Comparison of ENCODE assay signal across 2 cellular contexts in the genomic region with DNA sequence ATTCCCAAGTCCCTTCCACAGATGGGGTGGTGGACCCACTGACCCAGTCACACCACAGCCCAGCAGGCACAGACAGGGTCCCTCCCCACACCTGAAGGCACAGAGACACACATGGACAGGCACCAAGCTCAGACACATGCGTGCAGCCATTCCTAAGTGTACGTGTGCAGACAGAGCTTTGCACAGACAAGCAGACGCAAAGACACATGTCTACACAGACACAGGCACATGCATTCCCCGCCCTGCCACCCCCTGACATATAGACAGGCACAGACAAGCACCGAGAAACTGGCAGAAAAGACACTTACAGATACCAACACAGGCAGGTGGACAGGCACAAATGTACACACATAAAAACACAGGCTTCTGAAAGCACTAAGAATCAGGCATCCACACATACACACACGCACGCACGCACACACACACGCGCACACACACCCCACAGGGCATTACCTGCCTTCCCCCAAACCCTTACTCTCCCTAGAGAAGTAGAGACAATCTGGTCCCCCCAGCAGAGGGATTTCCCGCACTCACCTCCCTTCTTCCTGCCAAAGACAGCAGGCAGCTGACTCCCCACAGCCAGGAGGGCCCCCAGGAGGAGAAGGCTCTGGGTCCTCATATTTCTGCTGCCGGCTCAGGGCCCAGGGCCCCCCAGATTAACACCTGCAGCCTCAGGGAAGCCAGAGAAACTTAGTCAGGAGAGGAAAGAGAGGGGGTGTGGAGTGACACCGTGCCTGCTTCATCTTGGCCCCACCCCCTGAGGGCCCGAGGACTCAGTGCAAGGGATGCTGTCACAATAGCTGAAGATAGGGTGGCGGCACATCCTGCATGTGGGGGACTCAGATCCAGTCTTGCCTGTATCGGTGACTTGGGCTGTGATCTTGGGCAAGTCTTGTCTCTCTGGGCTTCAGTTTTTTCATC.
TF ChIP-seq lines count a peak whose summit lies in the region.

A gene with protein sequence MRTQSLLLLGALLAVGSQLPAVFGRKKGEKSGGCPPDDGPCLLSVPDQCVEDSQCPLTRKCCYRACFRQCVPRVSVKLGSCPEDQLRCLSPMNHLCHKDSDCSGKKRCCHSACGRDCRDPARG (minus strand): TSS at position 710 of the 921 bp plus-strand sequence. CDS start 91 bp downstream, at position 619.

TF ChIP-seq in IMR-90, 13 proteins besides CTCF, POLR2A, EP300 and RAD21:
- TF ChIP-seq, protein P1, sequence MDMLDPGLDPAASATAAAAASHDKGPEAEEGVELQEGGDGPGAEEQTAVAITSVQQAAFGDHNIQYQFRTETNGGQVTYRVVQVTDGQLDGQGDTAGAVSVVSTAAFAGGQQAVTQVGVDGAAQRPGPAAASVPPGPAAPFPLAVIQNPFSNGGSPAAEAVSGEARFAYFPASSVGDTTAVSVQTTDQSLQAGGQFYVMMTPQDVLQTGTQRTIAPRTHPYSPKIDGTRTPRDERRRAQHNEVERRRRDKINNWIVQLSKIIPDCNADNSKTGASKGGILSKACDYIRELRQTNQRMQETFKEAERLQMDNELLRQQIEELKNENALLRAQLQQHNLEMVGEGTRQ (IDR thresholded peaks at IDR 0.05; ENCODE audit: low read depth, low read length): no peak
- no peak for TF ChIP-seq NFE2L2 (IDR thresholded peaks at IDR 0.05; ENCODE audit: low read depth, low read length)
- TF ChIP-seq CEBPB (IDR thresholded peaks at IDR 0.05; ENCODE audit: low read depth, low read length): no peak
- no peak for TF ChIP-seq RFX5 (IDR thresholded peaks at IDR 0.05; ENCODE audit: low read depth, low read length)
- no peak for TF ChIP-seq SMC3 (IDR thresholded peaks at IDR 0.05; ENCODE audit: low read depth, low read length)
- no peak for TF ChIP-seq MXI1 (IDR thresholded peaks at IDR 0.05; ENCODE audit: borderline replicate concordance, low read depth, low read length)
- no peak for TF ChIP-seq FOS (IDR thresholded peaks at IDR 0.05; ENCODE audit: low read depth, low read length)
- no peak for TF ChIP-seq MAFK (IDR thresholded peaks at IDR 0.05; ENCODE audit: low read depth, low read length)
TF ChIP-seq in IMR-90: peak in this region for 0.

TF ChIP-seq in H1, 55 proteins besides CTCF, POLR2A, EP300 and RAD21:
- TF ChIP-seq CEBPB (IDR thresholded peaks at IDR 0.05; ENCODE audit: low read depth, low read length) (no peak), SIN3A (conservative IDR thresholded peaks at IDR 0.05 in 1 of 2, IDR thresholded peaks at IDR 0.05 in 1 of 2; ENCODE audit: low read depth in 1 of 2, low read length in 2 of 2) (no peak), HDAC6 (IDR thresholded peaks at IDR 0.05; ENCODE audit: low read depth, low read length) (no peak), POU5F1 (IDR thresholded peaks at IDR 0.05; ENCODE audit: low read depth, low read length) (no peak), TCF12 (IDR thresholded peaks at IDR 0.05; ENCODE audit: low read depth, low read length) (no peak), JUN (IDR thresholded peaks at IDR 0.05; ENCODE audit: low read depth, low read length) (no peak), TAF7 (optimal IDR thresholded peaks at IDR 0.05; ENCODE audit: borderline replicate concordance, low read depth, low read length) (no peak), ASH2L (IDR thresholded peaks at IDR 0.05; ENCODE audit: low read length) (no peak), TBP (IDR thresholded peaks at IDR 0.05; ENCODE audit: low read depth, low read length) (no peak), JUND (IDR thresholded peaks at IDR 0.05; ENCODE audit: low read length) (no peak), SAP30 (IDR thresholded peaks at IDR 0.05; ENCODE audit: insufficient read depth, insufficient replicate concordance, low read length) (no peak), SUZ12 (IDR thresholded peaks at IDR 0.05; ENCODE audit: low read length) (no peak), RNF2 (IDR thresholded peaks at IDR 0.05; ENCODE audit: borderline replicate concordance, low read depth, low read length, missing control alignments, poor library complexity, severe bottlenecking) (no peak), RXRA (IDR thresholded peaks at IDR 0.05; ENCODE audit: insufficient read depth, low read depth, low read length) (no peak), NRF1 (IDR thresholded peaks at IDR 0.05; ENCODE audit: low read depth, low read length) (no peak), FOSL1 (IDR thresholded peaks at IDR 0.05; ENCODE audit: insufficient read depth, low read depth, low read length) (no peak), SP1 (IDR thresholded peaks at IDR 0.05; ENCODE audit: low read depth, low read length) (no peak)
- TF ChIP-seq, protein P2, sequence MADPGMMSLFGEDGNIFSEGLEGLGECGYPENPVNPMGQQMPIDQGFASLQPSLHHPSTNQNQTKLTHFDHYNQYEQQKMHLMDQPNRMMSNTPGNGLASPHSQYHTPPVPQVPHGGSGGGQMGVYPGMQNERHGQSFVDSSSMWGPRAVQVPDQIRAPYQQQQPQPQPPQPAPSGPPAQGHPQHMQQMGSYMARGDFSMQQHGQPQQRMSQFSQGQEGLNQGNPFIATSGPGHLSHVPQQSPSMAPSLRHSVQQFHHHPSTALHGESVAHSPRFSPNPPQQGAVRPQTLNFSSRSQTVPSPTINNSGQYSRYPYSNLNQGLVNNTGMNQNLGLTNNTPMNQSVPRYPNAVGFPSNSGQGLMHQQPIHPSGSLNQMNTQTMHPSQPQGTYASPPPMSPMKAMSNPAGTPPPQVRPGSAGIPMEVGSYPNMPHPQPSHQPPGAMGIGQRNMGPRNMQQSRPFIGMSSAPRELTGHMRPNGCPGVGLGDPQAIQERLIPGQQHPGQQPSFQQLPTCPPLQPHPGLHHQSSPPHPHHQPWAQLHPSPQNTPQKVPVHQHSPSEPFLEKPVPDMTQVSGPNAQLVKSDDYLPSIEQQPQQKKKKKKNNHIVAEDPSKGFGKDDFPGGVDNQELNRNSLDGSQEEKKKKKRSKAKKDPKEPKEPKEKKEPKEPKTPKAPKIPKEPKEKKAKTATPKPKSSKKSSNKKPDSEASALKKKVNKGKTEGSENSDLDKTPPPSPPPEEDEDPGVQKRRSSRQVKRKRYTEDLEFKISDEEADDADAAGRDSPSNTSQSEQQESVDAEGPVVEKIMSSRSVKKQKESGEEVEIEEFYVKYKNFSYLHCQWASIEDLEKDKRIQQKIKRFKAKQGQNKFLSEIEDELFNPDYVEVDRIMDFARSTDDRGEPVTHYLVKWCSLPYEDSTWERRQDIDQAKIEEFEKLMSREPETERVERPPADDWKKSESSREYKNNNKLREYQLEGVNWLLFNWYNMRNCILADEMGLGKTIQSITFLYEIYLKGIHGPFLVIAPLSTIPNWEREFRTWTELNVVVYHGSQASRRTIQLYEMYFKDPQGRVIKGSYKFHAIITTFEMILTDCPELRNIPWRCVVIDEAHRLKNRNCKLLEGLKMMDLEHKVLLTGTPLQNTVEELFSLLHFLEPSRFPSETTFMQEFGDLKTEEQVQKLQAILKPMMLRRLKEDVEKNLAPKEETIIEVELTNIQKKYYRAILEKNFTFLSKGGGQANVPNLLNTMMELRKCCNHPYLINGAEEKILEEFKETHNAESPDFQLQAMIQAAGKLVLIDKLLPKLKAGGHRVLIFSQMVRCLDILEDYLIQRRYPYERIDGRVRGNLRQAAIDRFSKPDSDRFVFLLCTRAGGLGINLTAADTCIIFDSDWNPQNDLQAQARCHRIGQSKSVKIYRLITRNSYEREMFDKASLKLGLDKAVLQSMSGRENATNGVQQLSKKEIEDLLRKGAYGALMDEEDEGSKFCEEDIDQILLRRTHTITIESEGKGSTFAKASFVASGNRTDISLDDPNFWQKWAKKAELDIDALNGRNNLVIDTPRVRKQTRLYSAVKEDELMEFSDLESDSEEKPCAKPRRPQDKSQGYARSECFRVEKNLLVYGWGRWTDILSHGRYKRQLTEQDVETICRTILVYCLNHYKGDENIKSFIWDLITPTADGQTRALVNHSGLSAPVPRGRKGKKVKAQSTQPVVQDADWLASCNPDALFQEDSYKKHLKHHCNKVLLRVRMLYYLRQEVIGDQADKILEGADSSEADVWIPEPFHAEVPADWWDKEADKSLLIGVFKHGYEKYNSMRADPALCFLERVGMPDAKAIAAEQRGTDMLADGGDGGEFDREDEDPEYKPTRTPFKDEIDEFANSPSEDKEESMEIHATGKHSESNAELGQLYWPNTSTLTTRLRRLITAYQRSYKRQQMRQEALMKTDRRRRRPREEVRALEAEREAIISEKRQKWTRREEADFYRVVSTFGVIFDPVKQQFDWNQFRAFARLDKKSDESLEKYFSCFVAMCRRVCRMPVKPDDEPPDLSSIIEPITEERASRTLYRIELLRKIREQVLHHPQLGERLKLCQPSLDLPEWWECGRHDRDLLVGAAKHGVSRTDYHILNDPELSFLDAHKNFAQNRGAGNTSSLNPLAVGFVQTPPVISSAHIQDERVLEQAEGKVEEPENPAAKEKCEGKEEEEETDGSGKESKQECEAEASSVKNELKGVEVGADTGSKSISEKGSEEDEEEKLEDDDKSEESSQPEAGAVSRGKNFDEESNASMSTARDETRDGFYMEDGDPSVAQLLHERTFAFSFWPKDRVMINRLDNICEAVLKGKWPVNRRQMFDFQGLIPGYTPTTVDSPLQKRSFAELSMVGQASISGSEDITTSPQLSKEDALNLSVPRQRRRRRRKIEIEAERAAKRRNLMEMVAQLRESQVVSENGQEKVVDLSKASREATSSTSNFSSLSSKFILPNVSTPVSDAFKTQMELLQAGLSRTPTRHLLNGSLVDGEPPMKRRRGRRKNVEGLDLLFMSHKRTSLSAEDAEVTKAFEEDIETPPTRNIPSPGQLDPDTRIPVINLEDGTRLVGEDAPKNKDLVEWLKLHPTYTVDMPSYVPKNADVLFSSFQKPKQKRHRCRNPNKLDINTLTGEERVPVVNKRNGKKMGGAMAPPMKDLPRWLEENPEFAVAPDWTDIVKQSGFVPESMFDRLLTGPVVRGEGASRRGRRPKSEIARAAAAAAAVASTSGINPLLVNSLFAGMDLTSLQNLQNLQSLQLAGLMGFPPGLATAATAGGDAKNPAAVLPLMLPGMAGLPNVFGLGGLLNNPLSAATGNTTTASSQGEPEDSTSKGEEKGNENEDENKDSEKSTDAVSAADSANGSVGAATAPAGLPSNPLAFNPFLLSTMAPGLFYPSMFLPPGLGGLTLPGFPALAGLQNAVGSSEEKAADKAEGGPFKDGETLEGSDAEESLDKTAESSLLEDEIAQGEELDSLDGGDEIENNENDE (IDR thresholded peaks at IDR 0.05; ENCODE audit: insufficient replicate concordance, low read length): no peak
- TF ChIP-seq, protein P3, sequence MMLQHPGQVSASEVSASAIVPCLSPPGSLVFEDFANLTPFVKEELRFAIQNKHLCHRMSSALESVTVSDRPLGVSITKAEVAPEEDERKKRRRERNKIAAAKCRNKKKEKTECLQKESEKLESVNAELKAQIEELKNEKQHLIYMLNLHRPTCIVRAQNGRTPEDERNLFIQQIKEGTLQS (IDR thresholded peaks at IDR 0.05; ENCODE audit: insufficient read depth, low read depth, low read length): no peak
